In the genomic region with DNA sequence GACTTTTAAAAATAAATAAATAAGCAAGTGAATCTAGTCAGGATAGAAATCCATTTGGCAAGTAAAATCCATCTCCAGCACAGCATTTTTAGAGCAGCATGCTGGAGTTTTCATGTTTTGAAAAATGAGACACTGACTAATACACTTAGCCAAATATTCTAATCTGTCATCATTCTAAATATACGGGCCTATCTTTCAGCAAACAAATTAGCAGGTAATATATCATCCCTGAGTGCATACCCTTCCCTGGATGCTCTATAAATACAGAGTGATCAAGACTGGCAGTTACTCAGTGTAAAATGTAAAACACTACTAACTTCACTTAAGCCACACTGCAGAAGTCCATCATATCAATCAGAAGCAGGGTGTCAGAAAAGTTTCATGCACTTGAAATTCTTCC, we compare ENCODE assay signal across 16 cellular contexts.
"Had no signal": no experiment of that assay in that cellular context is flagged by ENCODE, and none has a peak within 500 bp of the region (broad histone marks: within the 10 kb centered on the region; RNA-seq: fewer than 3 reads in every experiment).

No MANE protein-coding gene starts in this region.

- H3K9ac ChIP-seq: parathyroid adenoma had no signal

- H3K4me3 Mint-ChIP-seq: activated T-helper 1 cell treated with anti-CD3 and anti-CD28 coated beads, Interleukin-12 subunit alpha, Interleukin-12 subunit beta, Interleukin-2, Interleukin-4 antibody, amounts not matched to agents 30 ng/mL and 10 ng/mL and 1 ng/mL, durations not matched to agents 14 hours and 24 hours and 36 hours; stimulated activated memory B cell treated with anti-CD40 and anti-IgM and Interleukin-4, amounts not matched to agents 10 μg/mL and 1 μg/mL and 100 μg/mL, for 72 hours; T-helper 2 cell treated with Interferon-gamma antibody and Interleukin-4, amounts not matched to agents 5 μg/mL and 100 μg/mL, for 36 hours had no signal

- H3K27ac ChIP-seq: breast epithelium, epithelial cell of prostate, neutrophil, parathyroid adenoma, tibial nerve had no signal

- H3K36me3 ChIP-seq: breast epithelium, neutrophil, tibial nerve, uterus had no signal

- H3K4me3 ChIP-seq: breast epithelium, lung, tibial nerve, uterus had no signal

- DNase-seq: activated CD4-positive, alpha-beta T cell treated with anti-CD3 and anti-CD28 coated beads, Interleukin-2, amount 50 U/mL, for 1 hour; activated CD4-positive, CD25-positive, alpha-beta regulatory T cell; activated naive CD4-positive, alpha-beta T cell; aorta; left colon; stimulated activated CD4-positive, alpha-beta T cell treated with anti-CD3 and anti-CD28 coated beads, Interleukin-2, amount 100 ng/mL, for 48 hours; uterus had no signal

- H3K36me3 Mint-ChIP-seq: stimulated activated memory B cell treated with anti-CD40 and anti-IgM and Interleukin-4, amounts not matched to agents 10 μg/mL and 1 μg/mL and 100 μg/mL, for 72 hours had no signal

- H3K79me2 ChIP-seq: parathyroid adenoma had no signal

- H3K9me3 ChIP-seq: breast epithelium, neutrophil, tibial nerve, uterus had no signal

- H3K9me3 Mint-ChIP-seq: activated T-helper 1 cell treated with anti-CD3 and anti-CD28 coated beads, Interleukin-12 subunit alpha, Interleukin-12 subunit beta, Interleukin-2, Interleukin-4 antibody, amounts not matched to agents 30 ng/mL and 10 ng/mL and 1 ng/mL, durations not matched to agents 14 hours and 24 hours and 36 hours; stimulated activated memory B cell treated with anti-CD40 and anti-IgM and Interleukin-4, amounts not matched to agents 10 μg/mL and 1 μg/mL and 100 μg/mL, for 72 hours; T-helper 2 cell treated with Interferon-gamma antibody and Interleukin-4, amounts not matched to agents 5 μg/mL and 100 μg/mL, for 36 hours had no signal

- H3K27me3 Mint-ChIP-seq: stimulated activated memory B cell treated with anti-CD40 and anti-IgM and Interleukin-4, amounts not matched to agents 10 μg/mL and 1 μg/mL and 100 μg/mL, for 72 hours had no signal

- H3K4me1 ChIP-seq: breast epithelium had no signal

- H3K27ac Mint-ChIP-seq: activated T-helper 1 cell treated with anti-CD3 and anti-CD28 coated beads, Interleukin-12 subunit alpha, Interleukin-12 subunit beta, Interleukin-2, Interleukin-4 antibody, amounts not matched to agents 30 ng/mL and 10 ng/mL and 1 ng/mL, durations not matched to agents 14 hours and 24 hours and 36 hours; stimulated activated memory B cell treated with anti-CD40 and anti-IgM and Interleukin-4, amounts not matched to agents 10 μg/mL and 1 μg/mL and 100 μg/mL, for 72 hours; T-helper 2 cell treated with Interferon-gamma antibody and Interleukin-4, amounts not matched to agents 5 μg/mL and 100 μg/mL, for 36 hours had no signal

- H3K27me3 ChIP-seq: breast epithelium, neutrophil, tibial nerve, uterus had no signal

- H2AFZ ChIP-seq: parathyroid adenoma had no signal

- ATAC-seq: left colon had no signal
